Comparison of ENCODE assay signal across 12 cellular contexts in genomic region chr13:44311011-44311481, GRCh38.
DNase-seq lines count a peak whose midpoint lies in the region; ATAC-seq, FAIRE-seq and TF ChIP-seq lines count a peak whose summit lies in the region.
"Had no signal": no experiment of that assay in that cellular context is flagged by ENCODE, and none has a peak within 500 bp of the region (broad histone marks: within the 10 kb centered on the region; RNA-seq: fewer than 3 reads in every experiment).

No MANE protein-coding gene starts in this region.

- H3K4me1 ChIP-seq in Caco-2, result peaks cover 6% of the 10 kb centered on the region; the same call in 1 of the 2 replicates

- TF ChIP-seq POLR2A in GM12892 (IDR thresholded peaks at IDR 0.05; ENCODE audit: low read depth, low read length), result no peak

- no peaks in the 10 kb centered on the region for H3K9me3 ChIP-seq in Caco-2

- no peak overlapping the region for H3K27ac Mint-ChIP-seq in Caco-2 (ENCODE audit: unreplicated experiment)
- H3K27ac Mint-ChIP-seq: activated CD4-positive, alpha-beta T cell treated with anti-CD3 and anti-CD28 coated beads, Interleukin-2, amount 10 ng/mL, durations not matched to agents 24 days and 14 days; naive thymus-derived CD8-positive, alpha-beta T cell had no signal

- H3K36me3 Mint-ChIP-seq in Caco-2 (ENCODE audit: insufficient read depth, unreplicated experiment), result no peaks in the 10 kb centered on the region
- H3K36me3 Mint-ChIP-seq: naive thymus-derived CD8-positive, alpha-beta T cell had no signal

- intact Hi-C loops in Caco-2 (cut with micrococcal nuclease; ENCODE audit: unreplicated experiment), result no loop called here

- H3K4me3 ChIP-seq in foreskin fibroblast (ENCODE audit: low read depth in 1 of 2, low read length in 2 of 2) (no peak overlapping the region), Caco-2 (ENCODE audit: low read depth, low read length) (no peak overlapping the region)

- no peaks in the 10 kb centered on the region for H3K36me3 ChIP-seq in Caco-2 (ENCODE audit: control insufficient read depth, insufficient read depth, low read length)

- DNase-seq in NCI-H1105 treated with DMSO at 0.1 percent for 48 hours (lab: John Stamatoyannopoulos, UW) (peak; percentile 24), NCI-H1105 (lab: John Stamatoyannopoulos, UW) (no peak), foreskin fibroblast (peak; percentile 70 to 75), ureter (ENCODE audit: low spot score) (peak; percentile 60), Caco-2 (no peak), kidney tubule cell (ENCODE audit: low spot score) (no peak), GM12892 (ENCODE audit: insufficient read length) (no peak)
- DNase-seq: activated CD4-positive, alpha-beta T cell treated with anti-CD3 and anti-CD28 coated beads, Interleukin-2, amount 10 ng/mL, durations not matched to agents 24 days and 14 days; activated naive CD4-positive, alpha-beta T cell; naive thymus-derived CD8-positive, alpha-beta T cell; NK-92 treated with Interleukin-12 subunit alpha and Interleukin-12 subunit beta, amount 100 ng/mL, for 24 hours had no signal

- H3K27me3 Mint-ChIP-seq in Caco-2 (ENCODE audit: insufficient read depth, unreplicated experiment), result no peaks in the 10 kb centered on the region

- no peaks in the 10 kb centered on the region for H3K27me3 ChIP-seq in Caco-2 (replicated peaks; ENCODE audit: control insufficient read depth, insufficient read depth, low read length)

- FAIRE-seq in GM12892 (lab: Jason Lieb, UNC), result no peak

- H3K4me3 Mint-ChIP-seq in Caco-2 (ENCODE audit: unreplicated experiment), result no peak overlapping the region
- H3K4me3 Mint-ChIP-seq: activated CD4-positive, alpha-beta T cell treated with anti-CD3 and anti-CD28 coated beads, Interleukin-2, amount 10 ng/mL, durations not matched to agents 24 days and 14 days; naive thymus-derived CD8-positive, alpha-beta T cell had no signal

- H3K4me1 Mint-ChIP-seq in Caco-2 (ENCODE audit: low read depth, unreplicated experiment), result peaks cover 14% of the 10 kb centered on the region

- no peak for TF ChIP-seq CTCF in foreskin fibroblast (IDR thresholded peaks at IDR 0.05; ENCODE audit: low read depth, low read length)
- no peak for TF ChIP-seq CTCF in Caco-2 (IDR thresholded peaks at IDR 0.05; ENCODE audit: insufficient read depth in 1 of 2, low read depth in 1 of 2, low read length in 1 of 2, severe bottlenecking in 1 of 2, unreplicated experiment in 1 of 2)

- peak; percentile 33 for ATAC-seq in SK-N-SH treated with all-trans-retinoic acid at 6 μM for 48 hours
- ATAC-seq: naive thymus-derived CD8-positive, alpha-beta T cell had no signal

- no TSS peak for BruUV-seq in Caco-2 (replicated peaks; lab: Mats Ljungman, UMichigan)

- no peaks in the 10 kb centered on the region for H3K9me3 Mint-ChIP-seq in Caco-2 (ENCODE audit: unreplicated experiment)
- H3K9me3 Mint-ChIP-seq: naive thymus-derived CD8-positive, alpha-beta T cell had no signal

- POLR2A ChIA-PET in Caco-2 (lab: Charles Lee), result interaction anchor here (0.6 kb wide), 1 partner anchor 125 kb away, joined by 3 read pairs; no protein-coding TSS in a partner anchor

- CTCF ChIA-PET in Caco-2 (lab: Charles Lee), result interaction anchor here (0.7 kb wide), 1 partner anchor 126 kb away, joined by 3 read pairs; no protein-coding TSS in a partner anchor

TF ChIP-seq in SK-N-SH treated with all-trans-retinoic acid at 6 μM for 48 hours, 23 proteins besides CTCF, POLR2A, EP300 and RAD21:
- no peak for TF ChIP-seq RARB (CRISPR knock-in tag; IDR thresholded peaks at IDR 0.05)
- TF ChIP-seq OSR1 (CRISPR knock-in tag; IDR thresholded peaks at IDR 0.05), result no peak
- TF ChIP-seq, protein P1, sequence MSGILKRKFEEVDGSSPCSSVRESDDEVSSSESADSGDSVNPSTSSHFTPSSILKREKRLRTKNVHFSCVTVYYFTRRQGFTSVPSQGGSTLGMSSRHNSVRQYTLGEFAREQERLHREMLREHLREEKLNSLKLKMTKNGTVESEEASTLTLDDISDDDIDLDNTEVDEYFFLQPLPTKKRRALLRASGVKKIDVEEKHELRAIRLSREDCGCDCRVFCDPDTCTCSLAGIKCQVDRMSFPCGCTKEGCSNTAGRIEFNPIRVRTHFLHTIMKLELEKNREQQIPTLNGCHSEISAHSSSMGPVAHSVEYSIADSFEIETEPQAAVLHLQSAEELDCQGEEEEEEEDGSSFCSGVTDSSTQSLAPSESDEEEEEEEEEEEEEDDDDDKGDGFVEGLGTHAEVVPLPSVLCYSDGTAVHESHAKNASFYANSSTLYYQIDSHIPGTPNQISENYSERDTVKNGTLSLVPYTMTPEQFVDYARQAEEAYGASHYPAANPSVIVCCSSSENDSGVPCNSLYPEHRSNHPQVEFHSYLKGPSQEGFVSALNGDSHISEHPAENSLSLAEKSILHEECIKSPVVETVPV (CRISPR knock-in tag; IDR thresholded peaks at IDR 0.05), result no peak
- TF ChIP-seq ZNF70 (CRISPR knock-in tag; IDR thresholded peaks at IDR 0.05), result no peak
- TF ChIP-seq PPARA (CRISPR knock-in tag; IDR thresholded peaks at IDR 0.05; ENCODE audit: borderline replicate concordance), result no peak
- peak; percentile 76 for TF ChIP-seq TOX (CRISPR knock-in tag; IDR thresholded peaks at IDR 0.05; ENCODE audit: borderline replicate concordance)
- TF ChIP-seq ESRRG (CRISPR knock-in tag; IDR thresholded peaks at IDR 0.05), result no peak

Comparison
In these comparisons a context has a peak if more than half of its experiments do, and no peak if none do; other contexts are left out.
1. DNase-seq: peak in NCI-H1105 treated with DMSO at 0.1 percent for 48 hours (single experiment), foreskin fibroblast (2 of 2) and ureter (single experiment); none in NCI-H1105 (single experiment), Caco-2 (0 of 2), kidney tubule cell (single experiment) and GM12892 (single experiment).